ENCODE assay signal across 14 cellular contexts in genomic region chr10:126926568-126926967, GRCh38. TPM values are rescaled to one million over a fixed set of nuclear protein-coding genes. Genes with fewer than 3 reads are reported as not detected.
DNase-seq lines count a peak whose midpoint lies in the region; TF ChIP-seq lines count a peak whose summit lies in the region.
"Had no signal": no experiment of that assay in that cellular context is flagged by ENCODE, and none has a peak within 500 bp of the region (broad histone marks: within the 10 kb centered on the region; RNA-seq: fewer than 3 reads in every experiment).

No MANE protein-coding gene starts in this region.

- no TSS peak for BruUV-seq in mammary epithelial cell (replicated peaks; lab: Mats Ljungman, UMichigan)

- H3K36me3 ChIP-seq in mammary epithelial cell (ENCODE audit: insufficient read depth, low read length): no peaks in the 10 kb centered on the region
- no peaks in the 10 kb centered on the region for H3K36me3 ChIP-seq in spleen
- H3K36me3 ChIP-seq in transverse colon: no peaks in the 10 kb centered on the region

- WGBS in mammary epithelial cell (ENCODE audit: low coverage, missing lambda C conversion rate): 61% methylated on average over 8 of the region's 8 CpGs
- WGBS in spleen, 5 donors: 85 to 90% (median 89%) methylated on average over 8 of the region's 8 CpGs
- 82 to 88% methylated on average over 8 of the region's 8 CpGs for WGBS in transverse colon (ENCODE audit: low coverage in 1 of 2), 2 donors

- DNase-seq in RWPE1 (ENCODE audit: low spot score): no peak
- DNase-seq in mammary epithelial cell: no peak
- no peak for DNase-seq in nephron progenitor cell
- DNase-seq in spleen: peak; percentile 54
- no peak for DNase-seq in activated T-cell treated with anti-CD3 and anti-CD28 coated beads, Interleukin-2, amount 50 U/mL, for 1 hour
- no peak for DNase-seq in transverse colon
- DNase-seq: AML-193; CD4-positive, alpha-beta memory T cell; DMS153; DMS79; GDM1; HCEC 1CT had no signal

- TF ChIP-seq CTCF in RWPE1 (conservative IDR thresholded peaks at IDR 0.05; ENCODE audit: low read depth) (no peak), mammary epithelial cell (conservative IDR thresholded peaks at IDR 0.05 in 1 of 2, IDR thresholded peaks at IDR 0.05 in 1 of 2; ENCODE audit: extremely low read depth in 1 of 2, insufficient read depth in 1 of 2, low read depth in 1 of 2, low read length in 2 of 2) (no peak), nephron progenitor cell (IDR thresholded peaks at IDR 0.05) (no peak), spleen (IDR thresholded peaks at IDR 0.05 in 8 of 11, conservative IDR thresholded peaks at IDR 0.05 in 3 of 11) (no peak), transverse colon (IDR thresholded peaks at IDR 0.05) (no peak)

- no peak for TF ChIP-seq EP300 in transverse colon (IDR thresholded peaks at IDR 0.05; ENCODE audit: low read depth)

- POLR2A ChIA-PET in RWPE1 (lab: Yijun Ruan, JAX; ENCODE audit: low non-redundant PET): no interaction called here

- H3K79me2 ChIP-seq in mammary epithelial cell (ENCODE audit: insufficient read depth, low read length): peaks cover 82% of the 10 kb centered on the region

- H3K4me3 Mint-ChIP-seq in nephron progenitor cell: no peak overlapping the region
- H3K4me3 Mint-ChIP-seq: CD4-positive, alpha-beta memory T cell; GM23338 had no signal

- H3K4me1 ChIP-seq in mammary epithelial cell (ENCODE audit: insufficient read depth, low read length) (peaks cover 34% of the 10 kb centered on the region), spleen (peaks cover 0 to 10% (median 0%) of the 10 kb centered on the region in 6 donors), transverse colon (peaks cover 5 to 34% (median 6%) of the 10 kb centered on the region in 4 donors)

- H3K9me3 ChIP-seq in mammary epithelial cell (replicated peaks; ENCODE audit: insufficient read depth, low read length): no peaks in the 10 kb centered on the region
- H3K9me3 ChIP-seq in spleen: no peaks in the 10 kb centered on the region
- H3K9me3 ChIP-seq in transverse colon: no peaks in the 10 kb centered on the region

- H2AFZ ChIP-seq in mammary epithelial cell (ENCODE audit: low read depth, low read length): no peak overlapping the region
- H2AFZ ChIP-seq: GM23338 had no signal

- no peak overlapping the region for H3K9ac ChIP-seq in mammary epithelial cell (ENCODE audit: insufficient read depth, low read length)

- H3K4me3 ChIP-seq in mammary epithelial cell (replicated peaks in 1 of 3; ENCODE audit: insufficient read depth in 1 of 3, low read depth in 2 of 3, low read length in 3 of 3) (no peak overlapping the region), spleen (no peak overlapping the region), transverse colon (no peak overlapping the region)
- H3K4me3 ChIP-seq: GM23338 had no signal

- peaks cover 27% of the 10 kb centered on the region for H3K4me1 Mint-ChIP-seq in nephron progenitor cell
- H3K4me1 Mint-ChIP-seq: CD4-positive, alpha-beta memory T cell had no signal

- H4K20me1 ChIP-seq in mammary epithelial cell (ENCODE audit: insufficient read depth, low read length): no peaks in the 10 kb centered on the region

- CTCF ChIA-PET in RWPE1 (lab: Yijun Ruan, JAX): interaction anchor here (0.6 to 0.7 kb wide), 2 partner anchors 84 to 1925 kb away, joined by 3 to 5 read pairs; no protein-coding TSS in a partner anchor
- CTCF ChIA-PET in mammary epithelial cell (lab: Charles Lee; ENCODE audit: low non-redundant PET): no interaction called here

- peaks cover 56% of the 10 kb centered on the region for H3K36me3 Mint-ChIP-seq in nephron progenitor cell (ENCODE audit: low read depth)
- H3K36me3 Mint-ChIP-seq: CD4-positive, alpha-beta memory T cell had no signal

- H3K27me3 ChIP-seq in mammary epithelial cell (ENCODE audit: insufficient read depth, low read length) (no peaks in the 10 kb centered on the region), spleen (replicated peaks in 1 of 7) (no peaks in the 10 kb centered on the region), transverse colon (no peaks in the 10 kb centered on the region)

- TF ChIP-seq POLR2A in spleen (IDR thresholded peaks at IDR 0.05): no peak
- TF ChIP-seq POLR2A in transverse colon (IDR thresholded peaks at IDR 0.05): no peak

- no peak overlapping the region for H3K4me2 ChIP-seq in mammary epithelial cell (ENCODE audit: insufficient read depth, low read depth, low read length)
- H3K4me2 ChIP-seq: GM23338 had no signal

- H3K9me3 Mint-ChIP-seq in nephron progenitor cell: no peaks in the 10 kb centered on the region
- H3K9me3 Mint-ChIP-seq: GM23338 had no signal

- dilution Hi-C loops in mammary epithelial cell (cut with HindIII; ENCODE audit: low sequenced_read_pairs): loop anchor here (5.0 kb wide), 1 partner anchor 101 kb away; no protein-coding TSS in a partner anchor

- peak overlapping the region; percentile 89 for H3K27ac Mint-ChIP-seq in nephron progenitor cell
- H3K27ac Mint-ChIP-seq: CD4-positive, alpha-beta memory T cell; GM23338 had no signal

- H3K27me3 Mint-ChIP-seq in nephron progenitor cell (ENCODE audit: low read depth, poor library complexity): no peaks in the 10 kb centered on the region
- H3K27me3 Mint-ChIP-seq: CD4-positive, alpha-beta memory T cell had no signal

- intact Hi-C loops in mammary epithelial cell (cut with micrococcal nuclease): no loop called here
- intact Hi-C loops in spleen (cut with DNase I; ENCODE audit: low total_unique reads): no loop called here
- intact Hi-C loops in transverse colon (cut with DNase I; ENCODE audit: low total_unique reads): no loop called here

- in situ Hi-C loops in mammary epithelial cell (cut with MboI; ENCODE audit: low sequenced_read_pairs in 2 of 2) (no loop called here), transverse colon (cut with MboI; ENCODE audit: low pct_ligation_motif_present in 1 of 4, low pct_unique_long_range_greater_than_20kb in 1 of 4, low sequenced_read_pairs in 3 of 4) (no loop called here)

- H3K27ac ChIP-seq in RWPE1: peak overlapping the region; percentile 45
- peak overlapping the region; percentile 84 for H3K27ac ChIP-seq in mammary epithelial cell (ENCODE audit: insufficient read depth, low read depth, low read length)
- H3K27ac ChIP-seq in spleen: no peak overlapping the region
- H3K27ac ChIP-seq in transverse colon: no peak overlapping the region
- H3K27ac ChIP-seq: C4-2B had no signal

RNA-seq across cellular contexts. Expression of gene DOCK1, which starts 21.3 kb away (rescaled TPM):
- 100 to 1,000 TPM in 1 of 2 donors, 10 to 100 TPM in 1; 58.1 to 115 TPM for total RNA-seq in mammary epithelial cell
- 9.3 TPM for polyA plus RNA-seq in mammary epithelial cell
- polyA minus RNA-seq in mammary epithelial cell: 130 TPM
- 10 to 100 TPM; 21.5 to 40.5 (median 35.7) TPM for total RNA-seq in spleen
- 1 to 10 TPM; 2.2 to 5.2 (median 2.6) TPM for polyA plus RNA-seq in spleen
- total RNA-seq in transverse colon: 100 to 1,000 TPM in 2 of 4 donors, 10 to 100 TPM in 2; 75.1 to 200 (median 92.5) TPM
- polyA plus RNA-seq: CD4-positive, alpha-beta memory T cell had no signal

Comparison
In these comparisons a context has a peak if more than half of its experiments do, and no peak if none do; other contexts are left out.
1. H3K27ac ChIP-seq: peak in RWPE1 (single experiment) and mammary epithelial cell (single experiment); none in spleen (0 of 8) and transverse colon (0 of 4).